26 cellular contexts compared by ENCODE assay signal in the genomic region with DNA sequence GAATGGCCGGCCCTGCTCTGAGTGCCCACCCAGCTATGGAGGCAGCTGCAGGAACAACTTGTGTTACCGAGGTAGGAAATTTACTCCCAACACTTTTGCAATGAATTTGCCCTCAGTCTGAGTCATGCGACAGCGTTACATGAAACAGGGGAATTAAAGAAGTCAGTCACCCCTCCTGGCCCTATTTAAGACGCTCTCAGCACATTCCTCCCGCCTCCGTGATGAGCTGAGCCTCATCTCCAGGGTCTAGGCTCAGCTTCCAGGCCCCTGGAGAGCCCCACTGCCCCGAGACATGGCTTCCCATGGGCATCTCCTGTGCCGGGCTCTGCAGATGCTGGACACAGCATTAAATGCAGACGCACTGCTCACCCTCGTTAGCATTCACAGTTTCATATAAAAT. TPM values are rescaled to one million over a fixed set of nuclear protein-coding genes. Genes with fewer than 3 reads are reported as not detected.
DNase-seq lines count a peak whose midpoint lies in the region; ATAC-seq and TF ChIP-seq lines count a peak whose summit lies in the region.
"Had no signal": no experiment of that assay in that cellular context is flagged by ENCODE, and none has a peak within 500 bp of the region (broad histone marks: within the 10 kb centered on the region; RNA-seq: fewer than 3 reads in every experiment).

No MANE protein-coding gene starts in this region.

- H3K4me3 ChIP-seq in NB4 (ENCODE audit: low read depth, low read length) = no peak overlapping the region
- H3K4me3 ChIP-seq in choroid plexus epithelial cell (ENCODE audit: low read depth, low read length) = no peak overlapping the region
- H3K4me3 ChIP-seq: dorsolateral prefrontal cortex, left ventricle myocardium inferior, Peyer's patch, spleen, thoracic aorta had no signal

- TF ChIP-seq POLR2A in NB4 (IDR thresholded peaks at IDR 0.05; ENCODE audit: extremely low read depth, insufficient read length) = no peak

- in situ Hi-C loops in G401 (cut with HindIII; ENCODE audit: low sequenced_read_pairs) (no loop called here), GM13977 (cut with MboI; ENCODE audit: low pct_unique_long_range_greater_than_20kb, low sequenced_read_pairs, unreplicated experiment) (no loop called here)

- DNase-seq in EH (ENCODE audit: low read depth) (peak; percentile 42), NB4 (ENCODE audit: low read depth) (peak; percentile 56), choroid plexus epithelial cell (ENCODE audit: low read depth) (peak; percentile 78), omental fat pad (ENCODE audit: low spot score) (no peak), GM19238 (ENCODE audit: insufficient read length, low spot score) (no peak), G401 (ENCODE audit: low spot score) (no peak), activated gamma-delta T cell (lab: John Stamatoyannopoulos, UW) (no peak), GM13977 (ENCODE audit: low spot score) (no peak)
- DNase-seq: activated CD4-positive, alpha-beta T cell treated with anti-CD3 and anti-CD28 coated beads for 36 hours; activated naive CD4-positive, alpha-beta T cell treated with Interleukin-2 at 50 U/mL for 16 hours; activated T-cell treated with anti-CD3 and anti-CD28 coated beads, Interleukin-2, amount 50 U/mL, for 48 hours; amniotic stem cell; dorsolateral prefrontal cortex; foreskin keratinocyte; immature natural killer cell; left ventricle myocardium inferior; naive B cell; NCI-H1436 treated with DMSO at 0.1 percent for 48 hours; NCI-H510A treated with DMSO at 0.1 percent for 48 hours; occipital lobe; Peyer's patch; retina; spleen; stimulated activated CD4-positive, alpha-beta T cell treated with anti-CD3 and anti-CD28 coated beads, Interleukin-4, amount 100 ng/mL, for 24 hours; stimulated activated naive B cell treated with anti-CD40 and anti-IgM and Interleukin-4, amounts not matched to agents 10 μg/mL and 1 μg/mL and 100 μg/mL, for 72 hours had no signal

- TF ChIP-seq CTCF in NB4 (IDR thresholded peaks at IDR 0.05; ENCODE audit: low read depth, low read length) (no peak), choroid plexus epithelial cell (conservative IDR thresholded peaks at IDR 0.05; ENCODE audit: low read depth, low read length) (no peak), omental fat pad (IDR thresholded peaks at IDR 0.05) (no peak), GM13977 (IDR thresholded peaks at IDR 0.05; ENCODE audit: extremely low read depth, insufficient read depth, missing control alignments) (no peak)

- ATAC-seq in omental fat pad (ENCODE audit: low FRiP score) = peak; percentile 33
- ATAC-seq: activated CD4-positive, alpha-beta T cell treated with anti-CD3 and anti-CD28 coated beads for 36 hours; foreskin keratinocyte; stimulated activated naive B cell treated with anti-CD40 and anti-IgM and Interleukin-4, amounts not matched to agents 10 μg/mL and 1 μg/mL and 100 μg/mL, for 72 hours had no signal

RNA-seq across cellular contexts. Expression of a gene that starts 35.0 kb away (rescaled TPM):
- 100 to 1,000 TPM in 3 of 4 donors, 10 to 100 TPM in 1; 99.9 to 450 (median 407) TPM for total RNA-seq in omental fat pad
- 0.03 TPM in 1 of 2 replicates, not detected in the other for total RNA-seq in G401 (2014; rRNA removed; shearing (Covaris generic))

Comparison
In these comparisons a context has a peak if more than half of its experiments do, and no peak if none do; other contexts are left out.
1. DNase-seq: peak in EH (single experiment), NB4 (single experiment) and choroid plexus epithelial cell (single experiment); none in omental fat pad (single experiment), GM19238 (single experiment), G401 (single experiment), activated gamma-delta T cell (single experiment) and GM13977 (single experiment).
2. RNA of a gene that starts 35.0 kb away (total RNA-seq): 99.9 to 450 TPM in omental fat pad; 0.03 TPM in G401; every median in the first group is over 10 times any median in the second.